8 cellular contexts compared by ENCODE assay signal in genomic region chr9:86434039-86434726, GRCh38.
A peak's percentile ranks its signal among the peaks of the same experiment; 100 is the strongest.
DNase-seq lines count a peak whose midpoint lies in the region; ATAC-seq and TF ChIP-seq lines count a peak whose summit lies in the region.

No MANE protein-coding gene starts in this region.

- peak overlapping the region; percentile 94 for H3K27ac ChIP-seq in SK-N-MC

- H3K36me3 Mint-ChIP-seq in T-cell: no peaks in the 10 kb centered on the region

- H3K27ac Mint-ChIP-seq in T-cell: no peak overlapping the region

- DNase-seq in Daoy (ENCODE audit: low read depth): peak; percentile 50
- peak; percentile 7 for DNase-seq in KG1 (lab: John Stamatoyannopoulos, UW)
- DNase-seq in SK-N-MC (ENCODE audit: low read depth, low spot score): peak; percentile 87
- peak; percentile 83 for DNase-seq in fibroblast of mammary gland (ENCODE audit: low read depth)
- peak; percentile 80 for DNase-seq in non-pigmented ciliary epithelial cell (ENCODE audit: low read depth)
- DNase-seq in T-cell: no peak

- no peak overlapping the region for H3K4me3 Mint-ChIP-seq in T-cell

- H3K27me3 Mint-ChIP-seq in T-cell: peaks cover 16 to 18% of the 10 kb centered on the region in 2 donors

- CTCF ChIA-PET in T-cell (lab: Charles Lee): interaction anchor here (0.7 to 2.6 kb wide), 5 partner anchors 18 to 891 kb away, joined by 3 to 8 read pairs (median 3); no protein-coding TSS in a partner anchor

- H3K9me3 ChIP-seq in SK-N-MC (ENCODE audit: low read depth, low read length): peaks cover 9% of the 10 kb centered on the region; the same call in 1 of the 2 replicates

- H3K4me1 Mint-ChIP-seq in T-cell: no peaks in the 10 kb centered on the region

- peak overlapping the region; percentile 64 for H3K4me3 ChIP-seq in SK-N-MC
- H3K4me3 ChIP-seq in fibroblast of mammary gland (ENCODE audit: control insufficient read depth, low read depth, low read length): peak overlapping the region; percentile 3

- peaks cover 6% of the 10 kb centered on the region; the same call in 1 of the 2 replicates for H3K36me3 ChIP-seq in SK-N-MC (ENCODE audit: insufficient read depth, low read length)

- POLR2A ChIA-PET in T-cell (lab: Charles Lee): interaction anchor here in 1 of 2 donors (0.7 kb wide), 1 partner anchor 907 kb away, joined by 5 read pairs; no protein-coding TSS in a partner anchor

- TF ChIP-seq CTCF in fibroblast of mammary gland (conservative IDR thresholded peaks at IDR 0.05; ENCODE audit: control insufficient read depth, insufficient read depth, low read depth, low read length): peak; percentile 94

- H3K9ac ChIP-seq in SK-N-MC (ENCODE audit: insufficient read length): peak overlapping the region; percentile 74

- peaks cover 5 to 9% (median 6%) of the 10 kb centered on the region in 3 donors for H3K9me3 Mint-ChIP-seq in T-cell

- no peak for ATAC-seq in HG02870 (IDR thresholded peaks at IDR 0.05; ENCODE audit: unreplicated experiment)
- ATAC-seq in T-cell (replicated peaks in 1 of 4): no peak
- ATAC-seq in HG02623 (IDR thresholded peaks at IDR 0.05; ENCODE audit: unreplicated experiment): no peak

Comparison
In these comparisons a context has a peak if more than half of its experiments do, and no peak if none do; other contexts are left out.
1. DNase-seq: peak in Daoy (single experiment), KG1 (single experiment), SK-N-MC (single experiment), fibroblast of mammary gland (single experiment) and non-pigmented ciliary epithelial cell (single experiment); none in T-cell (0 of 34).